1 cellular context compared by ENCODE assay signal in the genomic region with DNA sequence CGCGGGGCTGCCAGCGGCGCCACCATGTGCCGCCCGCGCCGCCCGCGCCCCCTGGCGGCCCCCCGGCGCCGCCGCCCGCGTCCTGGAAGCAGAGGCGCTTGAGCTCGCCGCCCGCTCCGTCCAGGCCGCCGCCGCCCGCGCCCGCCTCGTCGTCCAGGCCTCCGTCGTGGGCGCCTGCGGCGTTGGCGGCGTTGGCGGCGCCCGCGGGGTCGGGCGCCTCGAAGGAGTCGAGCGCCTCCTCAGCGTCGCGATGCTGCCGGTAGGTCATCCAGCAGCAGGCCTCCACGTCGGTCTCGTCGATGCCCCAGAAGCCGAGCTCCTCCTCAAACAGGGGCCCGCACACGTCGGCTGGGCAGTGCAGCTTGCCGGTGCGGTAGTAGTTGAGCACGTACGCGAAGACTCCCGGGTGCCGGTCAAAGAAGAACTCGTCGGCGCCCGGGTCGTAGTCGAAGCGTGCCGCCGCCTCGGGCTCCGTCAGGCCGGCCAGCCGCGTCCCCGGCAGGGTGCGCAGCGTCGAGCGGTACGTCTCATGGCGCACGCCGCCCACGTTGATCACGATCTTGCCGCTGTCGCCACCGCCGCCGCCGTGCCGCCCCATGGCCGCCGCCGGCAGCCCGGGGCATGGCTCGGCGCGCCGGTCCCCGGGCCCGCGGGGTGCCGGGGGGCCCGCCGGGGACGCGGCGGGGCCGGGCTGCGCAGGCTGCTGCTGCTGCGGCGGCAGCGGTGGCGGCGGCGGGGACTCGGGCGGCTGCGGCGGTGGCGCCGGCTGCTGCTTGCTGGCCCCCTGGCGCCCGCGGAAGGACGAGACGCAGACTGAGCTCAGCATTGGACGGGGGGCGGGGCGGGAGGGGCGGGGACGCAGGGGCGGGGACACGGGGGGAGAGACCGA.
A peak's percentile ranks its signal among the peaks of the same experiment; 100 is the strongest.
TF ChIP-seq lines count a peak whose summit lies in the region.

No MANE protein-coding gene starts in this region.

TF ChIP-seq in GM23338, 12 proteins besides CTCF, POLR2A, EP300 and RAD21:
- 0 out of 2 replicates have a peak, but pooled peaks have one; percentile 28 for TF ChIP-seq POLR2AphosphoS5 (IDR thresholded peaks at IDR 0.05; ENCODE audit: low read depth)
- TF ChIP-seq, protein P1, sequence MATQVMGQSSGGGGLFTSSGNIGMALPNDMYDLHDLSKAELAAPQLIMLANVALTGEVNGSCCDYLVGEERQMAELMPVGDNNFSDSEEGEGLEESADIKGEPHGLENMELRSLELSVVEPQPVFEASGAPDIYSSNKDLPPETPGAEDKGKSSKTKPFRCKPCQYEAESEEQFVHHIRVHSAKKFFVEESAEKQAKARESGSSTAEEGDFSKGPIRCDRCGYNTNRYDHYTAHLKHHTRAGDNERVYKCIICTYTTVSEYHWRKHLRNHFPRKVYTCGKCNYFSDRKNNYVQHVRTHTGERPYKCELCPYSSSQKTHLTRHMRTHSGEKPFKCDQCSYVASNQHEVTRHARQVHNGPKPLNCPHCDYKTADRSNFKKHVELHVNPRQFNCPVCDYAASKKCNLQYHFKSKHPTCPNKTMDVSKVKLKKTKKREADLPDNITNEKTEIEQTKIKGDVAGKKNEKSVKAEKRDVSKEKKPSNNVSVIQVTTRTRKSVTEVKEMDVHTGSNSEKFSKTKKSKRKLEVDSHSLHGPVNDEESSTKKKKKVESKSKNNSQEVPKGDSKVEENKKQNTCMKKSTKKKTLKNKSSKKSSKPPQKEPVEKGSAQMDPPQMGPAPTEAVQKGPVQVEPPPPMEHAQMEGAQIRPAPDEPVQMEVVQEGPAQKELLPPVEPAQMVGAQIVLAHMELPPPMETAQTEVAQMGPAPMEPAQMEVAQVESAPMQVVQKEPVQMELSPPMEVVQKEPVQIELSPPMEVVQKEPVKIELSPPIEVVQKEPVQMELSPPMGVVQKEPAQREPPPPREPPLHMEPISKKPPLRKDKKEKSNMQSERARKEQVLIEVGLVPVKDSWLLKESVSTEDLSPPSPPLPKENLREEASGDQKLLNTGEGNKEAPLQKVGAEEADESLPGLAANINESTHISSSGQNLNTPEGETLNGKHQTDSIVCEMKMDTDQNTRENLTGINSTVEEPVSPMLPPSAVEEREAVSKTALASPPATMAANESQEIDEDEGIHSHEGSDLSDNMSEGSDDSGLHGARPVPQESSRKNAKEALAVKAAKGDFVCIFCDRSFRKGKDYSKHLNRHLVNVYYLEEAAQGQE (IDR thresholded peaks at IDR 0.05; ENCODE audit: unreplicated experiment) = no peak
